ENCODE assay signal across 30 cellular contexts in the genomic region with DNA sequence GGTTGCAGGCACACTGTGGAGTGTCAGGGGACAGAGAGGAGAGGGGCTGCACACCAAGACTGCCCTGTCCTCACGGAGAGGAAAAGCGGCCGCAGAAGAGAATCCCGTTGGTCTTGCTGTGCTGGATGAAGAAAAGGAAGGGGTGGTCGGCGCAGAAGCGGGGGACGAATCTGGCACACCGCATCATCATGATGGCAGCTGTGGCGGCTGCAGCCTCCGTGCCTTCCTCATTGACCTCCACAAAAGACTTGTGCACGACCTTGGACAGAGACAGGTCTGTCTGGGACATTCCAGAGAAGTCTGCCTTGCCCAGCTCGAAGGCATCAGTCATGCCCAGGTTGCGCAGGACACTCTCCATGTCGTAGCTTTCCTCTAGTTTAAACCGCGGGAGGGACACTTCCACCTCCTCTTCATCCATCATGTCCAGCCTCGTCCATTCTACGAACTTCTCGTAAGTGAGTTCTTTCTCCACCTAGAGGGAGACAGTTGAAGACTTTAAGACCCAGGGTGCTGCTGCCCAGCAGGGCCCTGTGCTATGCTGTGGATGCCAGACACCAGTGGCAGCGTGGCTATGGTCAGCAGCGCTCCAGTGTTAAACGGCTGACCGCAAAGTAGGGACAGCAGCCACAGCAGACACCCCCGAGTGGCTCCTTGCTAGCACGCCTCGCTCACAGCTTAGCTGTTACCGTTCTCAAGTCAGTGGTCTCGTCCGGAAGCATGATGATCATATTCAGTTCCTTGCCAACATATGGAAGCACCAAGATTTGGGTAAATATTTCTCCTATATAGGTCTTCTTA. TPM values are rescaled to one million over a fixed set of nuclear protein-coding genes. Genes with fewer than 3 reads are reported as not detected.
DNase-seq lines count a peak whose midpoint lies in the region; ATAC-seq, FAIRE-seq and TF ChIP-seq lines count a peak whose summit lies in the region.
"Had no signal": no experiment of that assay in that cellular context is flagged by ENCODE, and none has a peak within 500 bp of the region (broad histone marks: within the 10 kb centered on the region; RNA-seq: fewer than 3 reads in every experiment).

No MANE protein-coding gene starts in this region.

- dilution Hi-C loops in endothelial cell of umbilical vein (cut with MboI; ENCODE audit: extremely low pct_ligation_motif_present, low sequenced_read_pairs) = no loop called here

- intact Hi-C loops in Calu3 (cut with micrococcal nuclease; ENCODE audit: unreplicated experiment) = no loop called here
- intact Hi-C loops in endothelial cell of umbilical vein (cut with micrococcal nuclease) = no loop called here
- intact Hi-C loops in spleen (cut with DNase I; ENCODE audit: low total_unique reads) = no loop called here

- H3K4me1 Mint-ChIP-seq in Calu3 (ENCODE audit: low read depth, unreplicated experiment) = no peaks in the 10 kb centered on the region

- H2AFZ ChIP-seq in MM.1S (ENCODE audit: low read length) = no peak overlapping the region
- H2AFZ ChIP-seq in endothelial cell of umbilical vein (ENCODE audit: low read depth, low read length) = no peak overlapping the region
- H2AFZ ChIP-seq: hepatocyte had no signal

- H3K4me3 ChIP-seq in MM.1S (ENCODE audit: low read length) (no peak overlapping the region), endothelial cell of umbilical vein (replicated peaks in 1 of 3; ENCODE audit: insufficient read depth in 1 of 3, low read depth in 1 of 3, low read length in 3 of 3) (no peak overlapping the region), spleen (no peak overlapping the region)
- H3K4me3 ChIP-seq: esophagus squamous epithelium, hepatocyte, left lung, SK-N-MC had no signal

- H3F3A ChIP-seq in MM.1S (ENCODE audit: insufficient read depth, low read length) = peaks cover 12% of the 10 kb centered on the region; the same call in 1 of the 2 replicates

- no peak overlapping the region for H3K9ac ChIP-seq in MM.1S (ENCODE audit: low read length)
- no peak overlapping the region for H3K9ac ChIP-seq in endothelial cell of umbilical vein (replicated peaks; ENCODE audit: extremely low read depth, insufficient read depth, low read length)

- ATAC-seq in HG02798 (IDR thresholded peaks at IDR 0.05; ENCODE audit: poor library complexity, unreplicated experiment) = no peak
- ATAC-seq: activated CD4-positive, CD25-positive, alpha-beta regulatory T cell treated with anti-CD3 and anti-CD28 coated beads, Interleukin-2, amount 50 U/mL, for 24 hours; left lung; naive thymus-derived CD4-positive, alpha-beta T cell had no signal

- H3K36me3 ChIP-seq in MM.1S (replicated peaks; ENCODE audit: insufficient read depth, low read length) (no peaks in the 10 kb centered on the region), endothelial cell of umbilical vein (ENCODE audit: control insufficient read depth in 2 of 2, extremely low read depth in 1 of 2, insufficient read depth in 2 of 2, low read length in 2 of 2) (peaks cover 8 to 25% of the 10 kb centered on the region in 2 experiments), spleen (peaks cover 0 to 73% (median 27%) of the 10 kb centered on the region in 6 donors)

- peaks cover 21% of the 10 kb centered on the region for H3K4me1 ChIP-seq in MM.1S (ENCODE audit: low read length)
- H3K4me1 ChIP-seq in endothelial cell of umbilical vein (ENCODE audit: control insufficient read depth, extremely low read depth, insufficient read depth, low read length) = peaks cover 14% of the 10 kb centered on the region
- peaks cover 7 to 71% (median 54%) of the 10 kb centered on the region in 6 donors for H3K4me1 ChIP-seq in spleen

- no peaks in the 10 kb centered on the region for H3K27me3 Mint-ChIP-seq in Calu3 (ENCODE audit: unreplicated experiment)
- H3K27me3 Mint-ChIP-seq: brain had no signal

- TSS peak; percentile 94 for BruUV-seq in Calu3 (replicated peaks; lab: Mats Ljungman, UMichigan)
- TSS peak; percentile 89 for BruUV-seq in endothelial cell of umbilical vein (replicated peaks; lab: Mats Ljungman, UMichigan)

- 0 out of 2 replicates have a peak overlapping the region, but pooled peaks have one; percentile 84 for H3K4me2 ChIP-seq in MM.1S (ENCODE audit: low read depth, low read length)
- no peak overlapping the region for H3K4me2 ChIP-seq in endothelial cell of umbilical vein (ENCODE audit: insufficient read depth, low read length)
- H3K4me2 ChIP-seq: hepatocyte had no signal

- no peak for DNase-seq in Calu3
- no peak for DNase-seq in MM.1S
- no peak for DNase-seq in endothelial cell of umbilical vein (ENCODE audit: low read depth, low spot score)
- peak; percentile 66 for DNase-seq in spleen
- DNase-seq in GM03348 (ENCODE audit: low spot score) = no peak
- DNase-seq in iPS-NIHi11 (ENCODE audit: low spot score) = no peak
- DNase-seq: activated CD4-positive, alpha-beta memory T cell treated with anti-CD3 and anti-CD28 coated beads, Interleukin-2, amount 10 ng/mL, durations not matched to agents 7 days and 5 days; activated gamma-delta T cell; C1 segment of cervical spinal cord; DND-41; effector memory CD4-positive, alpha-beta T cell; esophagus squamous epithelium; foreskin melanocyte; H7; left lung; naive thymus-derived CD4-positive, alpha-beta T cell; NCI-H1417; NCI-H2081; NCI-H774; occipital lobe; trophoblast cell had no signal

- no peak for TF ChIP-seq POLR2A in endothelial cell of umbilical vein (IDR thresholded peaks at IDR 0.05; ENCODE audit: low read depth, low read length)
- no peak for TF ChIP-seq POLR2A in spleen (IDR thresholded peaks at IDR 0.05)

- H3K4me3 Mint-ChIP-seq in Calu3 (ENCODE audit: low read depth, unreplicated experiment) = no peak overlapping the region
- H3K4me3 Mint-ChIP-seq: activated CD4-positive, alpha-beta memory T cell treated with anti-CD3 and anti-CD28 coated beads, Interleukin-2, amount 10 ng/mL, durations not matched to agents 7 days and 5 days; brain; mesothelial cell of epicardium; T-helper 1 cell treated with Interleukin-12 subunit alpha and Interleukin-12 subunit beta and Interleukin-4 antibody, amounts not matched to agents 30 μg/mL and 1 μg/mL, for 36 hours had no signal

- H4K20me1 ChIP-seq in MM.1S (ENCODE audit: insufficient read depth, low read length) = no peaks in the 10 kb centered on the region
- H4K20me1 ChIP-seq in endothelial cell of umbilical vein (replicated peaks; ENCODE audit: control insufficient read depth, extremely low read depth, insufficient read depth, low read length) = no peaks in the 10 kb centered on the region

- no peaks in the 10 kb centered on the region for H3K9me3 Mint-ChIP-seq in Calu3 (ENCODE audit: low read depth, unreplicated experiment)
- H3K9me3 Mint-ChIP-seq: activated CD4-positive, alpha-beta memory T cell treated with anti-CD3 and anti-CD28 coated beads, Interleukin-2, amount 10 ng/mL, durations not matched to agents 7 days and 5 days; mesothelial cell of epicardium; naive thymus-derived CD4-positive, alpha-beta T cell; T-helper 1 cell treated with Interleukin-12 subunit alpha and Interleukin-12 subunit beta and Interleukin-4 antibody, amounts not matched to agents 30 μg/mL and 1 μg/mL, for 36 hours had no signal

- peaks cover 5% of the 10 kb centered on the region for H3K36me3 Mint-ChIP-seq in Calu3 (ENCODE audit: insufficient read depth, unreplicated experiment)

- FAIRE-seq in endothelial cell of umbilical vein (lab: Jason Lieb, UNC) = no peak
- FAIRE-seq: GM19239 had no signal

- H3K27ac Mint-ChIP-seq in Calu3 (ENCODE audit: unreplicated experiment) = no peak overlapping the region
- H3K27ac Mint-ChIP-seq: activated CD4-positive, alpha-beta memory T cell treated with anti-CD3 and anti-CD28 coated beads, Interleukin-2, amount 10 ng/mL, durations not matched to agents 7 days and 5 days; mesothelial cell of epicardium; T-helper 1 cell treated with Interleukin-12 subunit alpha and Interleukin-12 subunit beta and Interleukin-4 antibody, amounts not matched to agents 30 μg/mL and 1 μg/mL, for 36 hours had no signal

- POLR2A ChIA-PET in endothelial cell of umbilical vein (lab: Charles Lee) = no interaction called here

- CTCF ChIA-PET in Calu3 (lab: Charles Lee) (no interaction called here), endothelial cell of umbilical vein (lab: Charles Lee) (no interaction called here)

- no peaks in the 10 kb centered on the region for H3K9me1 ChIP-seq in endothelial cell of umbilical vein (replicated peaks; ENCODE audit: control insufficient read depth, extremely low read depth, insufficient read depth, low read length)

- no peak for TF ChIP-seq CTCF in Calu3 (IDR thresholded peaks at IDR 0.05; ENCODE audit: unreplicated experiment)
- TF ChIP-seq CTCF in MM.1S (IDR thresholded peaks at IDR 0.05; ENCODE audit: low read length) = no peak
- no peak for TF ChIP-seq CTCF in endothelial cell of umbilical vein (IDR thresholded peaks at IDR 0.05; ENCODE audit: extremely low read depth in 1 of 2, insufficient read depth in 1 of 2, low read depth in 1 of 2, low read length in 2 of 2)
- TF ChIP-seq CTCF in spleen (IDR thresholded peaks at IDR 0.05 in 8 of 11, conservative IDR thresholded peaks at IDR 0.05 in 3 of 11) = no peak

- H3K27ac ChIP-seq in MM.1S (ENCODE audit: low read length) = peak overlapping the region; percentile 88; the same call in 1 of the 2 replicates
- no peak overlapping the region for H3K27ac ChIP-seq in endothelial cell of umbilical vein (ENCODE audit: insufficient read depth, low read depth, low read length)
- no peak overlapping the region for H3K27ac ChIP-seq in spleen
- H3K27ac ChIP-seq: esophagus squamous epithelium, hepatocyte, left lung, RWPE1, SK-N-MC had no signal

- peaks cover 12% of the 10 kb centered on the region; the same call in 1 of the 2 replicates for H3K27me3 ChIP-seq in MM.1S (replicated peaks; ENCODE audit: insufficient read depth, low read length)
- H3K27me3 ChIP-seq in endothelial cell of umbilical vein (ENCODE audit: control insufficient read depth in 2 of 2, insufficient read depth in 2 of 2, low read length in 2 of 2) = no peaks in the 10 kb centered on the region
- H3K27me3 ChIP-seq in spleen (replicated peaks in 1 of 7) = no peaks in the 10 kb centered on the region
- H3K27me3 ChIP-seq: esophagus squamous epithelium, hepatocyte, left lung had no signal

- no peaks in the 10 kb centered on the region for H3K9me2 ChIP-seq in MM.1S (replicated peaks; ENCODE audit: insufficient read depth, low read length)

- H3K79me2 ChIP-seq in MM.1S (ENCODE audit: low read length) (no peaks in the 10 kb centered on the region), endothelial cell of umbilical vein (ENCODE audit: control insufficient read depth, insufficient read depth, low read length) (no peaks in the 10 kb centered on the region)
- H3K79me2 ChIP-seq: hepatocyte had no signal

- 93 to 96% (median 94%) methylated on average over 30 of the region's 30 CpGs for WGBS in spleen, 5 donors

- no peaks in the 10 kb centered on the region for H3K9me3 ChIP-seq in MM.1S (replicated peaks; ENCODE audit: insufficient read depth, low read length)
- H3K9me3 ChIP-seq in endothelial cell of umbilical vein (replicated peaks; ENCODE audit: control insufficient read depth, insufficient read depth, low read length) = no peaks in the 10 kb centered on the region
- H3K9me3 ChIP-seq in spleen = no peaks in the 10 kb centered on the region
- H3K9me3 ChIP-seq: esophagus squamous epithelium, left lung had no signal

RNA-seq across cellular contexts. Expression of gene SERPINB6, which starts 22.9 kb away (rescaled TPM):
- total RNA-seq in Calu3 (2022) (53.1 and 60.9 TPM in 2 replicates), endothelial cell of umbilical vein (145 and 155 TPM in 2 replicates), spleen (100 to 1,000 TPM; 145 to 222 (median 188) TPM)
- polyA plus RNA-seq in endothelial cell of umbilical vein (148 and 151 TPM in 2 replicates), spleen (100 to 1,000 TPM; 111 to 256 (median 193) TPM)
- 127 and 135 TPM in 2 replicates for polyA plus RNA-seq in endothelial cell of umbilical vein (2011; cell fraction: cytosol; rRNA removed)
- 173 and 181 TPM in 2 replicates for polyA plus RNA-seq in endothelial cell of umbilical vein (2011; cell fraction: nucleus; rRNA removed)
- 129 and 136 TPM in 2 replicates for polyA plus RNA-seq in endothelial cell of umbilical vein (2012)
- polyA minus RNA-seq in endothelial cell of umbilical vein = 120 and 126 TPM in 2 replicates
- 95.6 TPM for polyA minus RNA-seq in endothelial cell of umbilical vein (2011; cell fraction: cytosol; rRNA and poly(A)+ RNA removed)
- polyA minus RNA-seq in endothelial cell of umbilical vein (2011; cell fraction: nucleus; rRNA and poly(A)+ RNA removed) = 60.0 and 72.9 TPM in 2 replicates

RNA-seq across cellular contexts. Expression of gene SERPINB9, which starts 45.3 kb away (rescaled TPM):
- total RNA-seq in Calu3 (2022) = 17.2 and 22.9 TPM in 2 replicates
- total RNA-seq in endothelial cell of umbilical vein = 37.0 and 58.0 TPM in 2 replicates
- polyA plus RNA-seq in endothelial cell of umbilical vein = 47.3 and 51.6 TPM in 2 replicates
- polyA plus RNA-seq in endothelial cell of umbilical vein (2011; cell fraction: cytosol; rRNA removed) = 37.5 and 38.5 TPM in 2 replicates
- 32.0 and 44.9 TPM in 2 replicates for polyA plus RNA-seq in endothelial cell of umbilical vein (2011; cell fraction: nucleus; rRNA removed)
- polyA plus RNA-seq in endothelial cell of umbilical vein (2012) = 23.4 and 26.9 TPM in 2 replicates
- polyA minus RNA-seq in endothelial cell of umbilical vein = 94.7 and 96.7 TPM in 2 replicates
- polyA minus RNA-seq in endothelial cell of umbilical vein (2011; cell fraction: cytosol; rRNA and poly(A)+ RNA removed) = not detected
- polyA minus RNA-seq in endothelial cell of umbilical vein (2011; cell fraction: nucleus; rRNA and poly(A)+ RNA removed) = 25.6 and 46.0 TPM in 2 replicates
- 10 to 100 TPM; 43.0 to 75.7 (median 55.4) TPM for total RNA-seq in spleen
- polyA plus RNA-seq in spleen = 10 to 100 TPM; 16.2 to 22.4 (median 17.0) TPM

RNA-seq across cellular contexts. Expression of gene NQO2, which starts 51.3 kb away (rescaled TPM):
- total RNA-seq in Calu3 (2022) (11.5 and 12.0 TPM in 2 replicates), endothelial cell of umbilical vein (27.6 and 31.6 TPM in 2 replicates), spleen (10 to 100 TPM; 21.3 to 55.1 (median 37.2) TPM)
- polyA plus RNA-seq in endothelial cell of umbilical vein (44.1 and 48.0 TPM in 2 replicates), spleen (10 to 100 TPM; 16.3 to 26.0 (median 17.0) TPM)
- 52.6 and 52.8 TPM in 2 replicates for polyA plus RNA-seq in endothelial cell of umbilical vein (2011; cell fraction: cytosol; rRNA removed)
- 25.0 and 26.4 TPM in 2 replicates for polyA plus RNA-seq in endothelial cell of umbilical vein (2011; cell fraction: nucleus; rRNA removed)
- 24.0 and 25.0 TPM in 2 replicates for polyA plus RNA-seq in endothelial cell of umbilical vein (2012)
- polyA minus RNA-seq in endothelial cell of umbilical vein = 34.7 and 35.6 TPM in 2 replicates
- 57.5 TPM for polyA minus RNA-seq in endothelial cell of umbilical vein (2011; cell fraction: cytosol; rRNA and poly(A)+ RNA removed)
- polyA minus RNA-seq in endothelial cell of umbilical vein (2011; cell fraction: nucleus; rRNA and poly(A)+ RNA removed) = 4.3 and 5.4 TPM in 2 replicates
